ENCODE assay signal across 1 cellular context in genomic region chr7:128035712-128036111, GRCh38.
TF ChIP-seq lines count a peak whose summit lies in the region.

No MANE protein-coding gene starts in this region.

TF ChIP-seq in GM23338, 12 proteins besides CTCF, POLR2A, EP300 and RAD21 (continued from another document):
- TF ChIP-seq ZNF462 (CRISPR knock-in tag; IDR thresholded peaks at IDR 0.05), result no peak
- no peak for TF ChIP-seq JUNB (IDR thresholded peaks at IDR 0.05; ENCODE audit: unreplicated experiment)
- TF ChIP-seq ZNF114 (CRISPR knock-in tag; IDR thresholded peaks at IDR 0.05), result no peak
- TF ChIP-seq ETS1 (IDR thresholded peaks at IDR 0.05), result no peak
- no peak for TF ChIP-seq STAT1 (IDR thresholded peaks at IDR 0.05; ENCODE audit: unreplicated experiment)
- TF ChIP-seq NANOG (IDR thresholded peaks at IDR 0.05; ENCODE audit: borderline replicate concordance), result no peak
- TF ChIP-seq POLR2AphosphoS5 (IDR thresholded peaks at IDR 0.05; ENCODE audit: low read depth), result no peak
- no peak for TF ChIP-seq ZNF331 (CRISPR knock-in tag; IDR thresholded peaks at IDR 0.05; ENCODE audit: low read depth)
- TF ChIP-seq REST (IDR thresholded peaks at IDR 0.05; ENCODE audit: unreplicated experiment), result no peak
- TF ChIP-seq CREB1 (CRISPR knock-in tag; IDR thresholded peaks at IDR 0.05; ENCODE audit: low read depth), result no peak
